ENCODE assay signal across 8 cellular contexts in genomic region chr6:39934060-39934757, GRCh38. TPM values are rescaled to one million over a fixed set of nuclear protein-coding genes. Genes with fewer than 3 reads are reported as not detected.
A peak's percentile ranks its signal among the peaks of the same experiment; 100 is the strongest.
DNase-seq lines count a peak whose midpoint lies in the region; ATAC-seq, FAIRE-seq and TF ChIP-seq lines count a peak whose summit lies in the region.

MOCS1 (minus strand) TSS chr6:39934462; CDS start chr6:39934417, 45 bp downstream.

- H3K4me1 Mint-ChIP-seq in T-helper 17 cell: no peaks in the 10 kb centered on the region

- H3K4me3 ChIP-seq in bronchial epithelial cell (ENCODE audit: low read depth, low read length) (peak within 1 kb of the TSS; percentile 65), iPS-18a (ENCODE audit: low read length) (peak within 1 kb of the TSS; percentile 83)

- H3K9me3 ChIP-seq in T-helper 17 cell (ENCODE audit: control insufficient read depth, low read length, poor library complexity, severe bottlenecking) (no peaks in the 10 kb centered on the region), iPS-18a (ENCODE audit: control insufficient read depth, low read depth, low read length) (no peaks in the 10 kb centered on the region)

- no peak within 1 kb of the TSS for H3K27ac Mint-ChIP-seq in T-helper 17 cell

- H3K36me3 Mint-ChIP-seq in T-helper 17 cell (ENCODE audit: low read depth): no peaks in the 10 kb centered on the region

- H3K9ac ChIP-seq in iPS-18a (ENCODE audit: low read length): peak within 1 kb of the TSS; percentile 61

- H3K27me3 ChIP-seq in bronchial epithelial cell (ENCODE audit: control insufficient read depth, insufficient read depth, low read length): no peaks in the 10 kb centered on the region
- peaks cover 4% of the 10 kb centered on the region for H3K27me3 ChIP-seq in iPS-18a (ENCODE audit: control insufficient read depth, insufficient read depth, low read length)

- TF ChIP-seq CTCF in bronchial epithelial cell (IDR thresholded peaks at IDR 0.05; ENCODE audit: insufficient read depth, low read length, severe bottlenecking): no peak

- peak within 1 kb of the TSS; percentile 71 for H3K4me3 Mint-ChIP-seq in T-helper 17 cell

- H3K4me1 ChIP-seq in iPS-18a (ENCODE audit: control insufficient read depth, low read depth, low read length): peaks cover 25% of the 10 kb centered on the region

- FAIRE-seq in bronchial epithelial cell (lab: Jason Lieb, UNC): no peak

- DNase-seq in ACHN: peak; percentile 70
- no peak for DNase-seq in T-helper 17 cell
- DNase-seq in bronchial epithelial cell (ENCODE audit: low read depth): peak; percentile 36
- peak; percentile 78 for DNase-seq in retina

- H3K27ac ChIP-seq in iPS-18a (ENCODE audit: low read length): no peak within 1 kb of the TSS

- H3K36me3 ChIP-seq in bronchial epithelial cell (ENCODE audit: control insufficient read depth, insufficient read depth, low read length) (no peaks in the 10 kb centered on the region), iPS-18a (ENCODE audit: control insufficient read depth, low read depth, low read length) (no peaks in the 10 kb centered on the region)

- H3K27me3 Mint-ChIP-seq in T-helper 17 cell: peaks cover 32% of the 10 kb centered on the region

- in situ Hi-C loops in ACHN (cut with HindIII; ENCODE audit: low pct_ligation_motif_present, low pct_unique_long_range_greater_than_20kb, low sequenced_read_pairs): no loop called here

- peak; percentile 49 for ATAC-seq in HG02759 (IDR thresholded peaks at IDR 0.05; ENCODE audit: unreplicated experiment)
- ATAC-seq in T-helper 17 cell: peak; percentile 68
- no peak for ATAC-seq in GM18520 (IDR thresholded peaks at IDR 0.05; ENCODE audit: unreplicated experiment)
- no peak for ATAC-seq in HG03521 (IDR thresholded peaks at IDR 0.05; ENCODE audit: unreplicated experiment)

RNA-seq across cellular contexts. Expression of gene MOCS1, which starts in this region (rescaled TPM):
- total RNA-seq in T-helper 17 cell: under 1 TPM; 0.37 to 0.52 TPM
- 1.3 and 4.1 TPM in 2 replicates for total RNA-seq in bronchial epithelial cell

Comparison
In these comparisons a context has a peak if more than half of its experiments do, and no peak if none do; other contexts are left out.
1. Peak in ATAC-seq in T-helper 17 cell; RNA of the gene not detected or under 1 TPM.
2. DNase-seq: peak in ACHN (single experiment), bronchial epithelial cell (single experiment) and retina (single experiment); none in T-helper 17 cell (0 of 3).